ENCODE assay signal across 2 cellular contexts in the genomic region with DNA sequence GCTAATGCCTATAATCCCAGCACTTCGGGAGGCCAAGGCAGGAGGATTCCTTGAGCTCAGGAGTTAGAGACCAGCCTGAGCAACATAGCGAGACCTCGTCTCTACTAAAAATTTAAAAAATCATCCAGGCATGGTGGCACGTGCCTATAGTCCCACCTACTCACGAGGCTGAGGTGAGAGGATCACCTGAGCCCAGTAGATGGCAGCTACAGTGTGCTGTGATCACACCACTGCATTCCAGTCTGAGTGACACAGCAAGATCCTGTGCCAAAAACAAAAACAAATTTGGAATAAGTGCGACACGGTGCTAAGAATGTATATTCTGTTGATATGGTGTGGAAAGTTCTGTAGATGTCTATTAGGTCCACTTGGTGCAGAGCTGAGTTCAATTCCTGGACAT.
TF ChIP-seq lines count a peak whose summit lies in the region.

No MANE protein-coding gene starts in this region.

TF ChIP-seq in Ishikawa, 13 proteins besides CTCF, POLR2A, EP300 and RAD21:
- TF ChIP-seq ZBTB7A (IDR thresholded peaks at IDR 0.05; ENCODE audit: low read depth) = no peak
- no peak for TF ChIP-seq TCF12 (IDR thresholded peaks at IDR 0.05; ENCODE audit: low read depth)
- TF ChIP-seq TAF1 (IDR thresholded peaks at IDR 0.05; ENCODE audit: low read depth) = no peak
- TF ChIP-seq NFIC (IDR thresholded peaks at IDR 0.05) = 0 out of 2 replicates have a peak, but pooled peaks have one; percentile 19
- TF ChIP-seq, protein P1, sequence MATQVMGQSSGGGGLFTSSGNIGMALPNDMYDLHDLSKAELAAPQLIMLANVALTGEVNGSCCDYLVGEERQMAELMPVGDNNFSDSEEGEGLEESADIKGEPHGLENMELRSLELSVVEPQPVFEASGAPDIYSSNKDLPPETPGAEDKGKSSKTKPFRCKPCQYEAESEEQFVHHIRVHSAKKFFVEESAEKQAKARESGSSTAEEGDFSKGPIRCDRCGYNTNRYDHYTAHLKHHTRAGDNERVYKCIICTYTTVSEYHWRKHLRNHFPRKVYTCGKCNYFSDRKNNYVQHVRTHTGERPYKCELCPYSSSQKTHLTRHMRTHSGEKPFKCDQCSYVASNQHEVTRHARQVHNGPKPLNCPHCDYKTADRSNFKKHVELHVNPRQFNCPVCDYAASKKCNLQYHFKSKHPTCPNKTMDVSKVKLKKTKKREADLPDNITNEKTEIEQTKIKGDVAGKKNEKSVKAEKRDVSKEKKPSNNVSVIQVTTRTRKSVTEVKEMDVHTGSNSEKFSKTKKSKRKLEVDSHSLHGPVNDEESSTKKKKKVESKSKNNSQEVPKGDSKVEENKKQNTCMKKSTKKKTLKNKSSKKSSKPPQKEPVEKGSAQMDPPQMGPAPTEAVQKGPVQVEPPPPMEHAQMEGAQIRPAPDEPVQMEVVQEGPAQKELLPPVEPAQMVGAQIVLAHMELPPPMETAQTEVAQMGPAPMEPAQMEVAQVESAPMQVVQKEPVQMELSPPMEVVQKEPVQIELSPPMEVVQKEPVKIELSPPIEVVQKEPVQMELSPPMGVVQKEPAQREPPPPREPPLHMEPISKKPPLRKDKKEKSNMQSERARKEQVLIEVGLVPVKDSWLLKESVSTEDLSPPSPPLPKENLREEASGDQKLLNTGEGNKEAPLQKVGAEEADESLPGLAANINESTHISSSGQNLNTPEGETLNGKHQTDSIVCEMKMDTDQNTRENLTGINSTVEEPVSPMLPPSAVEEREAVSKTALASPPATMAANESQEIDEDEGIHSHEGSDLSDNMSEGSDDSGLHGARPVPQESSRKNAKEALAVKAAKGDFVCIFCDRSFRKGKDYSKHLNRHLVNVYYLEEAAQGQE (IDR thresholded peaks at IDR 0.05; ENCODE audit: low read depth) = no peak
- TF ChIP-seq CEBPB (IDR thresholded peaks at IDR 0.05) = no peak
- TF ChIP-seq TEAD4 (IDR thresholded peaks at IDR 0.05) = 0 out of 2 replicates have a peak, but pooled peaks have one; percentile 33
- no peak for TF ChIP-seq FOXM1 (IDR thresholded peaks at IDR 0.05; ENCODE audit: borderline replicate concordance, low read depth)
- peak; percentile 51; the same call in 1 of the 2 replicates for TF ChIP-seq USF1 (IDR thresholded peaks at IDR 0.05)
- TF ChIP-seq, protein P2, sequence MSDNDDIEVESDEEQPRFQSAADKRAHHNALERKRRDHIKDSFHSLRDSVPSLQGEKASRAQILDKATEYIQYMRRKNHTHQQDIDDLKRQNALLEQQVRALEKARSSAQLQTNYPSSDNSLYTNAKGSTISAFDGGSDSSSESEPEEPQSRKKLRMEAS (IDR thresholded peaks at IDR 0.05) = peak; percentile 87
- no peak for TF ChIP-seq CREB1 (IDR thresholded peaks at IDR 0.05; ENCODE audit: low read depth)

TF ChIP-seq in K562, 482 proteins besides CTCF, POLR2A, EP300 and RAD21:
- TF ChIP-seq SAFB2 (IDR thresholded peaks at IDR 0.05; ENCODE audit: borderline replicate concordance, low read depth, low read length, severe bottlenecking) (no peak), L3MBTL2 (IDR thresholded peaks at IDR 0.05) (peak; percentile 67), TEAD4 (IDR thresholded peaks at IDR 0.05; ENCODE audit: low read length) (peak; percentile 30; the same call in 1 of the 2 replicates), TEAD4 (CRISPR knock-in tag; IDR thresholded peaks at IDR 0.05; ENCODE audit: borderline replicate concordance) (no peak), NFE2 (IDR thresholded peaks at IDR 0.05; ENCODE audit: low read depth) (peak; percentile 76), NUFIP1 (IDR thresholded peaks at IDR 0.05; ENCODE audit: partially characterized antibody) (no peak), ZNF316 (IDR thresholded peaks at IDR 0.05) (0 out of 2 replicates have a peak, but pooled peaks have one; percentile 24), RAD51 (IDR thresholded peaks at IDR 0.05; ENCODE audit: borderline replicate concordance, low read depth) (no peak), GTF2A2 (tag; IDR thresholded peaks at IDR 0.05) (no peak), NFIC (IDR thresholded peaks at IDR 0.05) (peak; percentile 43; the same call in 1 of the 2 replicates), BHLHE40 (IDR thresholded peaks at IDR 0.05; ENCODE audit: low read length) (peak; percentile 77), C11orf30 (IDR thresholded peaks at IDR 0.05; ENCODE audit: low read depth) (peak; percentile 59), PKNOX1 (IDR thresholded peaks at IDR 0.05) (peak; percentile 46; the same call in 1 of the 2 replicates), MAFG (tag; conservative IDR thresholded peaks at IDR 0.05) (0 out of 2 replicates have a peak, but pooled peaks have one; percentile 21), ZNF778 (CRISPR knock-in tag; IDR thresholded peaks at IDR 0.05) (no peak)
- TF ChIP-seq, protein P3, sequence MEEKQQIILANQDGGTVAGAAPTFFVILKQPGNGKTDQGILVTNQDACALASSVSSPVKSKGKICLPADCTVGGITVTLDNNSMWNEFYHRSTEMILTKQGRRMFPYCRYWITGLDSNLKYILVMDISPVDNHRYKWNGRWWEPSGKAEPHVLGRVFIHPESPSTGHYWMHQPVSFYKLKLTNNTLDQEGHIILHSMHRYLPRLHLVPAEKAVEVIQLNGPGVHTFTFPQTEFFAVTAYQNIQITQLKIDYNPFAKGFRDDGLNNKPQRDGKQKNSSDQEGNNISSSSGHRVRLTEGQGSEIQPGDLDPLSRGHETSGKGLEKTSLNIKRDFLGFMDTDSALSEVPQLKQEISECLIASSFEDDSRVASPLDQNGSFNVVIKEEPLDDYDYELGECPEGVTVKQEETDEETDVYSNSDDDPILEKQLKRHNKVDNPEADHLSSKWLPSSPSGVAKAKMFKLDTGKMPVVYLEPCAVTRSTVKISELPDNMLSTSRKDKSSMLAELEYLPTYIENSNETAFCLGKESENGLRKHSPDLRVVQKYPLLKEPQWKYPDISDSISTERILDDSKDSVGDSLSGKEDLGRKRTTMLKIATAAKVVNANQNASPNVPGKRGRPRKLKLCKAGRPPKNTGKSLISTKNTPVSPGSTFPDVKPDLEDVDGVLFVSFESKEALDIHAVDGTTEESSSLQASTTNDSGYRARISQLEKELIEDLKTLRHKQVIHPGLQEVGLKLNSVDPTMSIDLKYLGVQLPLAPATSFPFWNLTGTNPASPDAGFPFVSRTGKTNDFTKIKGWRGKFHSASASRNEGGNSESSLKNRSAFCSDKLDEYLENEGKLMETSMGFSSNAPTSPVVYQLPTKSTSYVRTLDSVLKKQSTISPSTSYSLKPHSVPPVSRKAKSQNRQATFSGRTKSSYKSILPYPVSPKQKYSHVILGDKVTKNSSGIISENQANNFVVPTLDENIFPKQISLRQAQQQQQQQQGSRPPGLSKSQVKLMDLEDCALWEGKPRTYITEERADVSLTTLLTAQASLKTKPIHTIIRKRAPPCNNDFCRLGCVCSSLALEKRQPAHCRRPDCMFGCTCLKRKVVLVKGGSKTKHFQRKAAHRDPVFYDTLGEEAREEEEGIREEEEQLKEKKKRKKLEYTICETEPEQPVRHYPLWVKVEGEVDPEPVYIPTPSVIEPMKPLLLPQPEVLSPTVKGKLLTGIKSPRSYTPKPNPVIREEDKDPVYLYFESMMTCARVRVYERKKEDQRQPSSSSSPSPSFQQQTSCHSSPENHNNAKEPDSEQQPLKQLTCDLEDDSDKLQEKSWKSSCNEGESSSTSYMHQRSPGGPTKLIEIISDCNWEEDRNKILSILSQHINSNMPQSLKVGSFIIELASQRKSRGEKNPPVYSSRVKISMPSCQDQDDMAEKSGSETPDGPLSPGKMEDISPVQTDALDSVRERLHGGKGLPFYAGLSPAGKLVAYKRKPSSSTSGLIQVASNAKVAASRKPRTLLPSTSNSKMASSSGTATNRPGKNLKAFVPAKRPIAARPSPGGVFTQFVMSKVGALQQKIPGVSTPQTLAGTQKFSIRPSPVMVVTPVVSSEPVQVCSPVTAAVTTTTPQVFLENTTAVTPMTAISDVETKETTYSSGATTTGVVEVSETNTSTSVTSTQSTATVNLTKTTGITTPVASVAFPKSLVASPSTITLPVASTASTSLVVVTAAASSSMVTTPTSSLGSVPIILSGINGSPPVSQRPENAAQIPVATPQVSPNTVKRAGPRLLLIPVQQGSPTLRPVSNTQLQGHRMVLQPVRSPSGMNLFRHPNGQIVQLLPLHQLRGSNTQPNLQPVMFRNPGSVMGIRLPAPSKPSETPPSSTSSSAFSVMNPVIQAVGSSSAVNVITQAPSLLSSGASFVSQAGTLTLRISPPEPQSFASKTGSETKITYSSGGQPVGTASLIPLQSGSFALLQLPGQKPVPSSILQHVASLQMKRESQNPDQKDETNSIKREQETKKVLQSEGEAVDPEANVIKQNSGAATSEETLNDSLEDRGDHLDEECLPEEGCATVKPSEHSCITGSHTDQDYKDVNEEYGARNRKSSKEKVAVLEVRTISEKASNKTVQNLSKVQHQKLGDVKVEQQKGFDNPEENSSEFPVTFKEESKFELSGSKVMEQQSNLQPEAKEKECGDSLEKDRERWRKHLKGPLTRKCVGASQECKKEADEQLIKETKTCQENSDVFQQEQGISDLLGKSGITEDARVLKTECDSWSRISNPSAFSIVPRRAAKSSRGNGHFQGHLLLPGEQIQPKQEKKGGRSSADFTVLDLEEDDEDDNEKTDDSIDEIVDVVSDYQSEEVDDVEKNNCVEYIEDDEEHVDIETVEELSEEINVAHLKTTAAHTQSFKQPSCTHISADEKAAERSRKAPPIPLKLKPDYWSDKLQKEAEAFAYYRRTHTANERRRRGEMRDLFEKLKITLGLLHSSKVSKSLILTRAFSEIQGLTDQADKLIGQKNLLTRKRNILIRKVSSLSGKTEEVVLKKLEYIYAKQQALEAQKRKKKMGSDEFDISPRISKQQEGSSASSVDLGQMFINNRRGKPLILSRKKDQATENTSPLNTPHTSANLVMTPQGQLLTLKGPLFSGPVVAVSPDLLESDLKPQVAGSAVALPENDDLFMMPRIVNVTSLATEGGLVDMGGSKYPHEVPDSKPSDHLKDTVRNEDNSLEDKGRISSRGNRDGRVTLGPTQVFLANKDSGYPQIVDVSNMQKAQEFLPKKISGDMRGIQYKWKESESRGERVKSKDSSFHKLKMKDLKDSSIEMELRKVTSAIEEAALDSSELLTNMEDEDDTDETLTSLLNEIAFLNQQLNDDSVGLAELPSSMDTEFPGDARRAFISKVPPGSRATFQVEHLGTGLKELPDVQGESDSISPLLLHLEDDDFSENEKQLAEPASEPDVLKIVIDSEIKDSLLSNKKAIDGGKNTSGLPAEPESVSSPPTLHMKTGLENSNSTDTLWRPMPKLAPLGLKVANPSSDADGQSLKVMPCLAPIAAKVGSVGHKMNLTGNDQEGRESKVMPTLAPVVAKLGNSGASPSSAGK (IDR thresholded peaks at IDR 0.05) = peak; percentile 55
- TF ChIP-seq, protein P4, sequence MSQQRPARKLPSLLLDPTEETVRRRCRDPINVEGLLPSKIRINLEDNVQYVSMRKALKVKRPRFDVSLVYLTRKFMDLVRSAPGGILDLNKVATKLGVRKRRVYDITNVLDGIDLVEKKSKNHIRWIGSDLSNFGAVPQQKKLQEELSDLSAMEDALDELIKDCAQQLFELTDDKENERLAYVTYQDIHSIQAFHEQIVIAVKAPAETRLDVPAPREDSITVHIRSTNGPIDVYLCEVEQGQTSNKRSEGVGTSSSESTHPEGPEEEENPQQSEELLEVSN (IDR thresholded peaks at IDR 0.05; ENCODE audit: borderline replicate concordance in 1 of 2, extremely low read depth in 1 of 2, insufficient read depth in 1 of 2, insufficient read length in 1 of 2, low read depth in 1 of 2, low read length in 1 of 2, poor library complexity in 1 of 2, severe bottlenecking in 1 of 2) = peak in 1 of 2 experiments; percentile 79
- TF ChIP-seq, protein P5, sequence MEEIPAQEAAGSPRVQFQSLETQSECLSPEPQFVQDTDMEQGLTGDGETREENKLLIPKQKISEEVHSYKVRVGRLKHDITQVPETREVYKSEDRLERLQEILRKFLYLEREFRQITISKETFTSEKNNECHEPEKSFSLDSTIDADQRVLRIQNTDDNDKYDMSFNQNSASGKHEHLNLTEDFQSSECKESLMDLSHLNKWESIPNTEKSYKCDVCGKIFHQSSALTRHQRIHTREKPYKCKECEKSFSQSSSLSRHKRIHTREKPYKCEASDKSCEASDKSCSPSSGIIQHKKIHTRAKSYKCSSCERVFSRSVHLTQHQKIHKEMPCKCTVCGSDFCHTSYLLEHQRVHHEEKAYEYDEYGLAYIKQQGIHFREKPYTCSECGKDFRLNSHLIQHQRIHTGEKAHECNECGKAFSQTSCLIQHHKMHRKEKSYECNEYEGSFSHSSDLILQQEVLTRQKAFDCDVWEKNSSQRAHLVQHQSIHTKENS (CRISPR knock-in tag; IDR thresholded peaks at IDR 0.05) = no peak
- TF ChIP-seq, protein P2 (CRISPR knock-in tag; IDR thresholded peaks at IDR 0.05) = 0 out of 2 replicates have a peak, but pooled peaks have one; percentile 24
- TF ChIP-seq, protein P6, sequence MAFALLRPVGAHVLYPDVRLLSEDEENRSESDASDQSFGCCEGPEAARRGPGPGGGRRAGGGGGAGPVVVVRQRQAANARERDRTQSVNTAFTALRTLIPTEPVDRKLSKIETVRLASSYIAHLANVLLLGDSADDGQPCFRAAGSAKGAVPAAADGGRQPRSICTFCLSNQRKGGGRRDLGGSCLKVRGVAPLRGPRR (CRISPR knock-in tag; IDR thresholded peaks at IDR 0.05) = no peak
